In the genomic region with DNA sequence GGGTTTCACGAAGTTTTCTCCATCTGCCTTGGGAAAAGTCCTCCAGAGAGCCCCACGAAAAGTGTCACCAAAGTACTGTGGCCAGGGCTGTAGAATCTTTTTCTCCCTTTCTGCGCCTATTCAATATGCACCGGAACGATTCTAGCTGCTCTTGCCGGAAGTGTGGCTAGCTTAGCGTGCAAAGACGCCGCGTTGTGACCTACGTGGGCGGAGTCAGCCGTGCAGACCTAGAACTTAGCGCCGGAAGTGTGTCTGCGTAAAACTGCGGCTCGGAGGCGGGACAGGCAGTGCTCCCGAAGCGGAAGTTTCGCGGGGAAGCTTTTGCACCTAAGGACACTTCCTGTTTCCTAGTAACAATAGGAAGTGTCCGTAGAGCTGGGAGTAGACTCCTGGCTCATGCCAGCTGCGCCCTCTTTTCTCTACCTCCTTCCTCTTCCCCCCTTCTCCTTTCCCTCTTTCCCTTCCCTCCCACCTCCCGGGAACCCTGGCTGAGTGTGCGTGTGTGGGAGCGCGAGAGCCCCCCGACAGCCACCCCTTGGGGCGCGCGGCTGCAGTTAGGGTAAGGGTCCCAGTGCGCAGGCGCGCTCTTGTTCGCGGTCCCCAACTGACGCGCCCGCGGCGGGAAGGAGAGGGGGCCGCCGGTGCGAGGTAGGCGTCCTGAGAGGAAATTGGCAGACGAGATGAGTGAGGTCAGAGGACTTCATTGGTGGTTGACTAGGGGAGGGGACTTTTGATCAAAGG, we compare ENCODE assay signal across 8 cellular contexts. TPM values are rescaled to one million over a fixed set of nuclear protein-coding genes. Genes with fewer than 3 reads are reported as not detected.
DNase-seq lines count a peak whose midpoint lies in the region; ATAC-seq and TF ChIP-seq lines count a peak whose summit lies in the region.

ZNF646 (plus strand) TSS at position 350 of the 741 bp plus-strand sequence. CDS start 1,903 bp downstream, outside the sequence.
ZNF668 (minus strand) TSS at position 168 of the 741 bp plus-strand sequence. CDS start 9,781 bp downstream, outside the sequence.

- peak; percentile 31; the same call in 1 of the 2 replicates for TF ChIP-seq EP300 in Ishikawa (IDR thresholded peaks at IDR 0.05; ENCODE audit: borderline replicate concordance)

- no peaks in the 10 kb centered on the region for H3F3A ChIP-seq in PC-3 (ENCODE audit: low read length, unreplicated experiment)

- BruUV-seq in PC-3 (replicated peaks; lab: Mats Ljungman, UMichigan), result no TSS peak

- DNase-seq in DMS153 (lab: John Stamatoyannopoulos, UW) (peak; percentile 99), PC-3 (peak; percentile 97), activated T-cell treated with anti-CD3 and anti-CD28 coated beads for 48 hours (ENCODE audit: low read depth) (peak; percentile 96), epithelial cell of proximal tubule (ENCODE audit: low read depth) (peak; percentile 94), mucosa of gallbladder (ENCODE audit: low spot score) (peak; percentile 98)
- peak; percentile 97 to 98 for DNase-seq in stimulated activated CD8-positive, alpha-beta memory T cell treated with anti-CD3 and anti-CD28 coated beads, Interleukin-4, amount 100 ng/mL, for 4 hours (ENCODE audit: low read depth in 2 of 2, low spot score in 1 of 2)

- peaks cover 10% of the 10 kb centered on the region for H3K36me3 ChIP-seq in PC-3 (ENCODE audit: low read depth, low read length)

- H3K4me1 ChIP-seq in PC-3 (ENCODE audit: insufficient read depth, low read length), result peaks cover 15% of the 10 kb centered on the region; the same call in 1 of the 2 replicates

- H3K9me3 ChIP-seq in PC-3 (ENCODE audit: low read length), result no peaks in the 10 kb centered on the region

- POLR2A ChIA-PET in PC-3 (lab: Charles Lee; ENCODE audit: unreplicated experiment), result no interaction called here

- H3K4me3 ChIP-seq in PC-3 (ENCODE audit: low read length) (peak within 1 kb of the TSS; percentile 81), epithelial cell of proximal tubule (ENCODE audit: low read depth, low read length) (peak within 1 kb of the TSS; percentile 81)

- peak within 1 kb of the TSS; percentile 76 for H3K27ac ChIP-seq in PC-3 (ENCODE audit: low read length)

- TF ChIP-seq CTCF in PC-3 (conservative IDR thresholded peaks at IDR 0.05; ENCODE audit: low read depth, low read length), result no peak
- no peak for TF ChIP-seq CTCF in epithelial cell of proximal tubule (conservative IDR thresholded peaks at IDR 0.05; ENCODE audit: low read depth, low read length)

- peaks cover 65% of the 10 kb centered on the region for H3K79me2 ChIP-seq in PC-3 (ENCODE audit: low read length)

- no peaks in the 10 kb centered on the region for H3K9me2 ChIP-seq in PC-3 (replicated peaks; ENCODE audit: low read length)

- intact Hi-C loops in PC-3 (cut with micrococcal nuclease), result loop anchor here (1.0 to 5.0 kb wide), 4 partner anchors 20 to 383 kb away; partner anchors contain the start of genes ARMC5, HSD3B7 and VKORC1

- H4K20me1 ChIP-seq in PC-3 (ENCODE audit: low read length), result no peaks in the 10 kb centered on the region

- H3K4me2 ChIP-seq in PC-3 (ENCODE audit: low read length), result peak within 1 kb of the TSS; percentile 99

- no peaks in the 10 kb centered on the region for H3K27me3 ChIP-seq in PC-3 (ENCODE audit: low read length)

- ATAC-seq in GM21576 (IDR thresholded peaks at IDR 0.05; ENCODE audit: unreplicated experiment), result peak; percentile 53
- ATAC-seq in PC-3, result peak; percentile 90

- peak within 1 kb of the TSS; percentile 97 for H2AFZ ChIP-seq in PC-3 (ENCODE audit: low read length)

- peak within 1 kb of the TSS; percentile 96 for H3K9ac ChIP-seq in PC-3 (ENCODE audit: low read length)

- no peak for TF ChIP-seq RAD21 in Ishikawa (IDR thresholded peaks at IDR 0.05; ENCODE audit: low read depth)

- CTCF ChIA-PET in PC-3 (lab: Charles Lee), result interaction anchor here (1.6 kb wide), 1 partner anchor 89 kb away, joined by 5 read pairs; the partner anchor contains the start of gene HSD3B7

TF ChIP-seq in Ishikawa, 13 proteins besides CTCF, POLR2A, EP300 and RAD21:
- TF ChIP-seq, protein P1, sequence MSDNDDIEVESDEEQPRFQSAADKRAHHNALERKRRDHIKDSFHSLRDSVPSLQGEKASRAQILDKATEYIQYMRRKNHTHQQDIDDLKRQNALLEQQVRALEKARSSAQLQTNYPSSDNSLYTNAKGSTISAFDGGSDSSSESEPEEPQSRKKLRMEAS (IDR thresholded peaks at IDR 0.05), result peak; percentile 89
- TF ChIP-seq, protein P2, sequence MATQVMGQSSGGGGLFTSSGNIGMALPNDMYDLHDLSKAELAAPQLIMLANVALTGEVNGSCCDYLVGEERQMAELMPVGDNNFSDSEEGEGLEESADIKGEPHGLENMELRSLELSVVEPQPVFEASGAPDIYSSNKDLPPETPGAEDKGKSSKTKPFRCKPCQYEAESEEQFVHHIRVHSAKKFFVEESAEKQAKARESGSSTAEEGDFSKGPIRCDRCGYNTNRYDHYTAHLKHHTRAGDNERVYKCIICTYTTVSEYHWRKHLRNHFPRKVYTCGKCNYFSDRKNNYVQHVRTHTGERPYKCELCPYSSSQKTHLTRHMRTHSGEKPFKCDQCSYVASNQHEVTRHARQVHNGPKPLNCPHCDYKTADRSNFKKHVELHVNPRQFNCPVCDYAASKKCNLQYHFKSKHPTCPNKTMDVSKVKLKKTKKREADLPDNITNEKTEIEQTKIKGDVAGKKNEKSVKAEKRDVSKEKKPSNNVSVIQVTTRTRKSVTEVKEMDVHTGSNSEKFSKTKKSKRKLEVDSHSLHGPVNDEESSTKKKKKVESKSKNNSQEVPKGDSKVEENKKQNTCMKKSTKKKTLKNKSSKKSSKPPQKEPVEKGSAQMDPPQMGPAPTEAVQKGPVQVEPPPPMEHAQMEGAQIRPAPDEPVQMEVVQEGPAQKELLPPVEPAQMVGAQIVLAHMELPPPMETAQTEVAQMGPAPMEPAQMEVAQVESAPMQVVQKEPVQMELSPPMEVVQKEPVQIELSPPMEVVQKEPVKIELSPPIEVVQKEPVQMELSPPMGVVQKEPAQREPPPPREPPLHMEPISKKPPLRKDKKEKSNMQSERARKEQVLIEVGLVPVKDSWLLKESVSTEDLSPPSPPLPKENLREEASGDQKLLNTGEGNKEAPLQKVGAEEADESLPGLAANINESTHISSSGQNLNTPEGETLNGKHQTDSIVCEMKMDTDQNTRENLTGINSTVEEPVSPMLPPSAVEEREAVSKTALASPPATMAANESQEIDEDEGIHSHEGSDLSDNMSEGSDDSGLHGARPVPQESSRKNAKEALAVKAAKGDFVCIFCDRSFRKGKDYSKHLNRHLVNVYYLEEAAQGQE (IDR thresholded peaks at IDR 0.05; ENCODE audit: low read depth), result no peak
- TF ChIP-seq TCF12 (IDR thresholded peaks at IDR 0.05; ENCODE audit: low read depth) (peak; percentile 49; the same call in 1 of the 2 replicates), TAF1 (IDR thresholded peaks at IDR 0.05; ENCODE audit: low read depth) (peak; percentile 82), EGR1 (IDR thresholded peaks at IDR 0.05) (0 out of 2 replicates have a peak, but pooled peaks have one; percentile 25), CEBPB (IDR thresholded peaks at IDR 0.05) (no peak; the same call in 1 of the 2 replicates), ZBTB7A (IDR thresholded peaks at IDR 0.05; ENCODE audit: low read depth) (0 out of 2 replicates have a peak, but pooled peaks have one; percentile 64), CREB1 (IDR thresholded peaks at IDR 0.05; ENCODE audit: low read depth) (peak; percentile 82), FOXM1 (IDR thresholded peaks at IDR 0.05; ENCODE audit: borderline replicate concordance, low read depth) (0 out of 2 replicates have a peak, but pooled peaks have one; percentile 36), TEAD4 (IDR thresholded peaks at IDR 0.05) (no peak; the same call in 1 of the 2 replicates), NFIC (IDR thresholded peaks at IDR 0.05) (no peak), YY1 (IDR thresholded peaks at IDR 0.05; ENCODE audit: low read depth) (peak; percentile 64; the same call in 1 of the 2 replicates)
- TF ChIP-seq, protein P3, sequence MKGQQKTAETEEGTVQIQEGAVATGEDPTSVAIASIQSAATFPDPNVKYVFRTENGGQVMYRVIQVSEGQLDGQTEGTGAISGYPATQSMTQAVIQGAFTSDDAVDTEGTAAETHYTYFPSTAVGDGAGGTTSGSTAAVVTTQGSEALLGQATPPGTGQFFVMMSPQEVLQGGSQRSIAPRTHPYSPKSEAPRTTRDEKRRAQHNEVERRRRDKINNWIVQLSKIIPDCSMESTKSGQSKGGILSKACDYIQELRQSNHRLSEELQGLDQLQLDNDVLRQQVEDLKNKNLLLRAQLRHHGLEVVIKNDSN (IDR thresholded peaks at IDR 0.05), result peak; percentile 43; the same call in 1 of the 2 replicates

RNA-seq across cellular contexts. Expression of gene ZNF646, which starts in this region (rescaled TPM):
- total RNA-seq in PC-3 (2014; rRNA removed) (5.5 and 8.5 TPM in 2 replicates), epithelial cell of proximal tubule (12.7 and 13.5 TPM in 2 replicates), mucosa of gallbladder (26.1 TPM)

RNA-seq across cellular contexts. Expression of gene ZNF668, which starts in this region (rescaled TPM):
- total RNA-seq in PC-3 (2014; rRNA removed) (15.6 and 19.2 TPM in 2 replicates), epithelial cell of proximal tubule (11.1 and 18.3 TPM in 2 replicates), mucosa of gallbladder (9.2 TPM)

Comparison
In these comparisons a context has a peak if more than half of its experiments do, and no peak if none do; other contexts are left out.
1. Peak in every context shown above with its lines: DNase-seq, ATAC-seq, H3K4me3 ChIP-seq and H3K27ac ChIP-seq.